Comparison of ENCODE assay signal across 10 cellular contexts in the genomic region with DNA sequence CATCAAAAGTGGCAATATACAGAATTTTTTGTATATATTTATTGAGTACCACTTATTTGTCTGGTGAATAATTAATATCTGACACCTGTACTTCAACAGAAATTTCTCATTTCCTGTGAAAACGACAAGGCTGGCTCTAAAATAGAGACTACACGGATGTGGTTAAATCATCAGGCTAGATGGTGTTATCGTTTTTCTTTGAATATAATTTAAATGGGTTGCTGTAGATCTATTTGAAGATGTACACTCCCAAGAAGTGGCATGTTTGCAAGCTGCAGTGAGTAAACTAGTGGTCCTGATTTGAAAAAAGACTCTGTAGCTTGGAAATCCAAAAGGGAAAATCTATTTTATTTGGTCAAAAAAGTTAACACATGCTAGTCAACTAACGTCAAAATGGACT. TPM values are rescaled to one million over a fixed set of nuclear protein-coding genes. Genes with fewer than 3 reads are reported as not detected.
A peak's percentile ranks its signal among the peaks of the same experiment; 100 is the strongest.
DNase-seq lines count a peak whose midpoint lies in the region; ATAC-seq and TF ChIP-seq lines count a peak whose summit lies in the region.
"Had no signal": no experiment of that assay in that cellular context is flagged by ENCODE, and none has a peak within 500 bp of the region (broad histone marks: within the 10 kb centered on the region; RNA-seq: fewer than 3 reads in every experiment).

No MANE protein-coding gene starts in this region.

- H3K9me3 ChIP-seq in lower lobe of right lung: no peaks in the 10 kb centered on the region

- no peaks in the 10 kb centered on the region for H3K27me3 ChIP-seq in lower lobe of right lung (ENCODE audit: low read depth)

- no peaks in the 10 kb centered on the region for H3K36me3 ChIP-seq in lower lobe of right lung
- H3K36me3 ChIP-seq: WERI-Rb-1 had no signal

- intact Hi-C loops in lower lobe of right lung (cut with DNase I): no loop called here

- H3K4me1 ChIP-seq in lower lobe of right lung: peaks cover 18% of the 10 kb centered on the region

- peak; percentile 60 for ATAC-seq in GM18508 (IDR thresholded peaks at IDR 0.05; ENCODE audit: insufficient read depth, unreplicated experiment)
- peak; percentile 53 for ATAC-seq in GM21717 (IDR thresholded peaks at IDR 0.05; ENCODE audit: unreplicated experiment)
- ATAC-seq in lower lobe of right lung: no peak

- no peak for TF ChIP-seq CTCF in lower lobe of right lung (IDR thresholded peaks at IDR 0.05)

- H3K27ac ChIP-seq in lower lobe of right lung: peak overlapping the region; percentile 71
- H3K27ac ChIP-seq: WERI-Rb-1 had no signal

- H3K4me3 ChIP-seq in Jurkat, Clone E6-1 (ENCODE audit: low read length): peak overlapping the region; percentile 42
- peak overlapping the region; percentile 33 for H3K4me3 ChIP-seq in lower lobe of right lung

- peak; percentile 92 for DNase-seq in Jurkat, Clone E6-1 (ENCODE audit: low read depth, low spot score)
- DNase-seq in lower lobe of right lung (no peak), DMS79 (lab: John Stamatoyannopoulos, UW) (no peak), NCI-H82 (lab: John Stamatoyannopoulos, UW) (no peak), SW480 (ENCODE audit: low spot score) (no peak), cortex of kidney (lab: John Stamatoyannopoulos, UW) (no peak)
- DNase-seq: H7, WERI-Rb-1 had no signal

RNA-seq across cellular contexts. Expression of a gene that starts 13.9 kb away (rescaled TPM):
- polyA plus RNA-seq in Jurkat, Clone E6-1 (2012; ENCODE audit: insufficient read depth, insufficient read length): 17.9 TPM
- total RNA-seq in lower lobe of right lung: 20.5 TPM

Comparison
In these comparisons a context has a peak if more than half of its experiments do, and no peak if none do; other contexts are left out.
1. ATAC-seq: peak in GM18508 (single experiment) and GM21717 (single experiment); none in lower lobe of right lung (0 of 2).